8 cellular contexts compared by ENCODE assay signal in the genomic region with DNA sequence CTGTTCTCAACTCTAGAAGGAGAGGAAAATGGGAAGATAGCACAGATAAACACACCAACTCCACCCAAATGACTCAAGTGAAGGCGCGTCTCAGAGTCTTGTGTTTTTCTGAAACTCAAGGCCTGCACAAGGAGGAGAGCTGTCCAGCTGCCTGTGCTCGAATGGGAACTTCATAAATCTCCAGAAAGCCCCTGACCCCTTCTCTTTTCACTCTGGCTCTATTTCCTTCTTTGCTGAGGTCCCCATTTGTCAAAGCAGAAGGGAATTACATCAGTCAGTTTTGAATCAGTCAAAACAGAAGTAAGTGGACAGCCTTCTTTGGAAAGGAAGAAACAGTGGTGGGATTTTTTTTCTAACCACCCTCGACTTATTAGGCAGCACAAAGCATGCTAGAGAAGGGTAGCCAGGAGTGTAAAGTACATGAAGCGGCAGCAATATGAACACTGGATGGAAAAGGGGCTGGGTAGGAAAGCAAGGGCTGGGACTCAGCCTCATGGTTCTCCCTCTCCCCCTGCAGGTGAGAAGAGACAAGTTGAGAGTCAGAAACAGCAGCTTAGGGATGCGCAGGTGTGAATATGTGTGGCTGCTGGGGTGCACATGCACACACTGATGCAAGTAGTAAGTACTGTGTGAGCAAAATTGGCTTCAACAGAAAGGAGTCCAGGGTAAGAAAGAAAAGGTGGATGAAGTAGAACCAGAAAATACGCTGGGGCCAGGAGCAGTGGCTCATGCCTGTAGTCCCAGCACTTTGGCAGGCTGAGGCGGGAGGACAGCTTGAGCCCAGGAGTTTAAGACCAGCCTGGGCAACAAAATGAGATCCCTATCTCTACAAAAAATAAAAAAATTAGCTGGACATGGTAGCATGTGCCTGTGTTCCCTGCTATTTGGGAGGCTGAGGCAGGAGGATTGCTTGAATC. TPM values are rescaled to one million over a fixed set of nuclear protein-coding genes. Genes with fewer than 3 reads are reported as not detected.
A peak's percentile ranks its signal among the peaks of the same experiment; 100 is the strongest.
DNase-seq lines count a peak whose midpoint lies in the region; ATAC-seq and TF ChIP-seq lines count a peak whose summit lies in the region.

No MANE protein-coding gene starts in this region.

- 71% methylated on average over 8 of the region's 8 CpGs for WGBS in SK-N-SH (ENCODE audit: low lambda C conversion rate)

- H3K4me1 ChIP-seq in SK-N-SH (ENCODE audit: control insufficient read depth in 1 of 2, insufficient read depth in 2 of 2, low read depth in 1 of 2, low read length in 1 of 2): no peaks in the 10 kb centered on the region; a peak in 1 of 4 replicates

- no peak overlapping the region for H3K4me3 ChIP-seq in SK-N-SH (ENCODE audit: low read depth in 2 of 2, low read length in 1 of 2)
- no peak overlapping the region for H3K4me3 ChIP-seq in kidney epithelial cell (ENCODE audit: low read depth, low read length)

- no peaks in the 10 kb centered on the region for H3K79me2 ChIP-seq in SK-N-SH (ENCODE audit: insufficient read depth)

- no peaks in the 10 kb centered on the region for H3K27me3 Mint-ChIP-seq in activated T-helper 2 cell treated with anti-CD3 and anti-CD28 coated beads, Interferon-gamma antibody, Interleukin-2, Interleukin-4, amounts not matched to agents 10 μg/mL and 5 μg/mL and 100 μg/mL, durations not matched to agents 14 hours and 24 hours and 36 hours (ENCODE audit: low read depth)

- H2AFZ ChIP-seq in SK-N-SH (ENCODE audit: low read depth): no peak overlapping the region

- no peaks in the 10 kb centered on the region for H3K36me3 ChIP-seq in SK-N-SH (replicated peaks in 1 of 2; ENCODE audit: control insufficient read depth in 1 of 2, insufficient read depth in 2 of 2, low read length in 1 of 2)
- no peaks in the 10 kb centered on the region for H3K36me3 ChIP-seq in kidney epithelial cell (ENCODE audit: control insufficient read depth, insufficient read depth, low read length)

- no peak overlapping the region for H3K4me3 Mint-ChIP-seq in activated T-helper 2 cell treated with anti-CD3 and anti-CD28 coated beads, Interferon-gamma antibody, Interleukin-2, Interleukin-4, amounts not matched to agents 10 μg/mL and 5 μg/mL and 100 μg/mL, durations not matched to agents 14 hours and 24 hours and 36 hours (ENCODE audit: low read depth)

- peak; percentile 66 for TF ChIP-seq RAD21 in SK-N-SH (IDR thresholded peaks at IDR 0.05; ENCODE audit: low read length)

- intact Hi-C loops in activated T-helper 2 cell treated with anti-CD3 and anti-CD28 coated beads, Interferon-gamma antibody, Interleukin-2, Interleukin-4, amounts not matched to agents 10 μg/mL and 5 μg/mL and 100 μg/mL, durations not matched to agents 14 hours and 24 hours and 36 hours (cut with micrococcal nuclease): no loop called here

- H3K4me1 Mint-ChIP-seq in activated T-helper 2 cell treated with anti-CD3 and anti-CD28 coated beads, Interferon-gamma antibody, Interleukin-2, Interleukin-4, amounts not matched to agents 10 μg/mL and 5 μg/mL and 100 μg/mL, durations not matched to agents 14 hours and 24 hours and 36 hours (ENCODE audit: low read depth): peaks cover 13% of the 10 kb centered on the region

- POLR2A ChIA-PET in SK-N-SH (lab: Yijun Ruan, JAX): no interaction called here

- ATAC-seq in HG02973 (IDR thresholded peaks at IDR 0.05; ENCODE audit: unreplicated experiment): no peak

- H3K9me2 ChIP-seq in SK-N-SH: no peaks in the 10 kb centered on the region

- no peak overlapping the region for H3K4me2 ChIP-seq in SK-N-SH

- H3K27me3 ChIP-seq in SK-N-SH (ENCODE audit: insufficient read depth) (no peaks in the 10 kb centered on the region; the same call in 1 of the 2 replicates), kidney epithelial cell (ENCODE audit: control insufficient read depth, insufficient read depth, low read length) (peaks cover 22% of the 10 kb centered on the region)

- H3K27ac Mint-ChIP-seq in activated T-helper 2 cell treated with anti-CD3 and anti-CD28 coated beads, Interferon-gamma antibody, Interleukin-2, Interleukin-4, amounts not matched to agents 10 μg/mL and 5 μg/mL and 100 μg/mL, durations not matched to agents 14 hours and 24 hours and 36 hours: no peak overlapping the region

- peak; percentile 6 to 9 for DNase-seq in activated CD4-positive, alpha-beta T cell treated with anti-CD3 and anti-CD28 coated beads, Interleukin-2, amount 50 U/mL, for 48 hours
- DNase-seq in activated CD4-positive, alpha-beta T cell treated with anti-CD3 and anti-CD28 coated beads for 1 hour: no peak
- DNase-seq in HPDE6-E6E7 (ENCODE audit: extremely low spot score): peak; percentile 67
- peak; percentile 47 for DNase-seq in SK-N-SH
- no peak for DNase-seq in kidney epithelial cell (ENCODE audit: low read depth)
- no peak for DNase-seq in activated T-helper 2 cell treated with anti-CD3 and anti-CD28 coated beads, Interferon-gamma antibody, Interleukin-2, Interleukin-4, amounts not matched to agents 10 μg/mL and 5 μg/mL and 100 μg/mL, durations not matched to agents 14 hours and 24 hours and 36 hours (ENCODE audit: low spot score)
- no peak for DNase-seq in NCI-H1930 (lab: John Stamatoyannopoulos, UW)

- CTCF ChIA-PET in SK-N-SH (lab: Yijun Ruan, JAX): interaction anchor here (0.6 to 2.3 kb wide), 11 partner anchors 11 to 316 kb away, joined by 3 to 7 read pairs (median 3); no protein-coding TSS in a partner anchor

- no peaks in the 10 kb centered on the region for H3K36me3 Mint-ChIP-seq in activated T-helper 2 cell treated with anti-CD3 and anti-CD28 coated beads, Interferon-gamma antibody, Interleukin-2, Interleukin-4, amounts not matched to agents 10 μg/mL and 5 μg/mL and 100 μg/mL, durations not matched to agents 14 hours and 24 hours and 36 hours (ENCODE audit: low read depth)

- H3K9ac ChIP-seq in SK-N-SH: no peak overlapping the region

- no peaks in the 10 kb centered on the region for H3K9me3 ChIP-seq in SK-N-SH

- H3K9me3 Mint-ChIP-seq in activated T-helper 2 cell treated with anti-CD3 and anti-CD28 coated beads, Interferon-gamma antibody, Interleukin-2, Interleukin-4, amounts not matched to agents 10 μg/mL and 5 μg/mL and 100 μg/mL, durations not matched to agents 14 hours and 24 hours and 36 hours: no peaks in the 10 kb centered on the region

- H4K20me1 ChIP-seq in SK-N-SH (ENCODE audit: insufficient read depth): no peaks in the 10 kb centered on the region

- H3K27ac ChIP-seq in SK-N-SH (ENCODE audit: low read depth in 2 of 2, low read length in 1 of 2): no peak overlapping the region

- H3F3A ChIP-seq in SK-N-SH (replicated peaks; ENCODE audit: insufficient read depth): no peaks in the 10 kb centered on the region

- peak; percentile 40 for TF ChIP-seq CTCF in SK-N-SH (IDR thresholded peaks at IDR 0.05)
- TF ChIP-seq CTCF in kidney epithelial cell (IDR thresholded peaks at IDR 0.05; ENCODE audit: insufficient read depth, low read length, poor library complexity, severe bottlenecking): peak; percentile 60

- no peak for TF ChIP-seq EP300 in SK-N-SH (IDR thresholded peaks at IDR 0.05; ENCODE audit: borderline replicate concordance in 1 of 2, low read depth in 1 of 2, low read length in 1 of 2)

TF ChIP-seq in SK-N-SH, 30 proteins besides CTCF, POLR2A, EP300 and RAD21:
- TF ChIP-seq RCOR1 (IDR thresholded peaks at IDR 0.05; ENCODE audit: low read length) (no peak), SIN3A (IDR thresholded peaks at IDR 0.05; ENCODE audit: borderline replicate concordance, low read depth, low read length) (no peak), SMC3 (IDR thresholded peaks at IDR 0.05; ENCODE audit: low read depth, low read length) (peak; percentile 49)

RNA-seq across cellular contexts. Expression of a gene that starts 36.6 kb away (rescaled TPM):
- polyA plus RNA-seq in SK-N-SH (2012; rRNA removed): 38.1 and 45.2 TPM in 2 replicates
- 52.0 and 54.8 TPM in 2 replicates for polyA plus RNA-seq in SK-N-SH (2012; cell fraction: cytosol; rRNA removed)
- 17.9 and 18.3 TPM in 2 replicates for polyA plus RNA-seq in SK-N-SH (2012; cell fraction: nucleus; rRNA removed)
- total RNA-seq in kidney epithelial cell: 32.5 and 48.0 TPM in 2 replicates
- 15.9 and 16.0 TPM in 2 replicates for total RNA-seq in activated T-helper 2 cell treated with anti-CD3 and anti-CD28 coated beads, Interferon-gamma antibody, Interleukin-2, Interleukin-4, amounts not matched to agents 10 μg/mL and 5 μg/mL and 100 μg/mL, durations not matched to agents 14 hours and 24 hours and 36 hours

Comparison
In these comparisons a context has a peak if more than half of its experiments do, and no peak if none do; other contexts are left out.
1. DNase-seq: peak in activated CD4-positive, alpha-beta T cell treated with anti-CD3 and anti-CD28 coated beads, Interleukin-2, amount 50 U/mL, for 48 hours (2 of 2), HPDE6-E6E7 (single experiment) and SK-N-SH (single experiment); none in activated CD4-positive, alpha-beta T cell treated with anti-CD3 and anti-CD28 coated beads for 1 hour (single experiment), kidney epithelial cell (single experiment), activated T-helper 2 cell treated with anti-CD3 and anti-CD28 coated beads, Interferon-gamma antibody, Interleukin-2, Interleukin-4, amounts not matched to agents 10 μg/mL and 5 μg/mL and 100 μg/mL, durations not matched to agents 14 hours and 24 hours and 36 hours (single experiment) and NCI-H1930 (0 of 2).